In the genomic region with DNA sequence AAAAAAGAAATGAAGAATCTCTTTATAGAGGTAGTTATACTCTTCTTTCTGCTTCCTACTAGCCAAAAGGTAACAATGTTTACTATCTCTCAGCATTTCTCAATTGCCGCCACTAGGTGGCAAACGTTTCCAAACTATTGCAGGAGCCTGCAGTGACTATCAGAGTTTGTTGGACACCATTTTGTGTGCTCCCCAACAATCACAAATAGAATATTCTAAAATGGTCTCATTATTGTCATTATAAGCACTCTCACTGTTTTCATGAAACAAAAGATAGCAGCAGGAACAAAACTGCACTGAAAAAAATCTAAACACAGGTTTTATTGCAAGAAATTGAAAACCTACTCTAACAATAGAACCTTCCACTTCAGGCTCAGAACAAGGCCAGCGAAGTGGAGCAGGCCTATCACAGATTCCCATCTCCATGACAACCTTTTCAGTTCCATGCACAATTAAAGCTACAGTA, we compare ENCODE assay signal across 8 cellular contexts.
A peak's percentile ranks its signal among the peaks of the same experiment; 100 is the strongest.
DNase-seq lines count a peak whose midpoint lies in the region; ATAC-seq and TF ChIP-seq lines count a peak whose summit lies in the region.

No MANE protein-coding gene starts in this region.

- POLR2A ChIA-PET in activated CD8-positive, alpha-beta T cell treated with anti-CD3 and anti-CD28 coated beads, Interleukin-2, amount 10 ng/mL, durations not matched to agents 7 days and 5 days (lab: Charles Lee), result no interaction called here

- H3K4me3 ChIP-seq in HL-60 (replicated peaks; ENCODE audit: insufficient read depth, low read length) (no peak overlapping the region), mucosa of descending colon (no peak overlapping the region)

- H3K9me3 Mint-ChIP-seq in activated CD8-positive, alpha-beta T cell treated with anti-CD3 and anti-CD28 coated beads, Interleukin-2, amount 10 ng/mL, durations not matched to agents 7 days and 5 days (ENCODE audit: insufficient read depth), result no peaks in the 10 kb centered on the region
- no peaks in the 10 kb centered on the region for H3K9me3 Mint-ChIP-seq in endothelial cell (ENCODE audit: unreplicated experiment)

- ATAC-seq in GM21367 (IDR thresholded peaks at IDR 0.05; ENCODE audit: unreplicated experiment) (peak; percentile 99), mucosa of descending colon (peak; percentile 89)
- peak; percentile 84 for ATAC-seq in activated CD8-positive, alpha-beta T cell treated with anti-CD3 and anti-CD28 coated beads, Interleukin-2, amount 10 ng/mL, durations not matched to agents 7 days and 5 days

- H3K27me3 ChIP-seq in HL-60 (ENCODE audit: insufficient read depth, poor library complexity, severe bottlenecking), result no peaks in the 10 kb centered on the region

- CTCF ChIA-PET in activated CD8-positive, alpha-beta T cell treated with anti-CD3 and anti-CD28 coated beads, Interleukin-2, amount 10 ng/mL, durations not matched to agents 7 days and 5 days (lab: Charles Lee), result interaction anchor here (0.7 to 3.3 kb wide), 8 partner anchors 16 to 1688 kb away, joined by 3 to 12 read pairs (median 4); no protein-coding TSS in a partner anchor

- peaks cover 2% of the 10 kb centered on the region for H3K27me3 Mint-ChIP-seq in activated CD8-positive, alpha-beta T cell treated with anti-CD3 and anti-CD28 coated beads, Interleukin-2, amount 10 ng/mL, durations not matched to agents 7 days and 5 days (ENCODE audit: low read depth)
- H3K27me3 Mint-ChIP-seq in endothelial cell (ENCODE audit: unreplicated experiment), result no peaks in the 10 kb centered on the region

- TF ChIP-seq CTCF in HL-60 (IDR thresholded peaks at IDR 0.05; ENCODE audit: insufficient read depth, low read length), result peak; percentile 46
- TF ChIP-seq CTCF in endothelial cell (IDR thresholded peaks at IDR 0.05; ENCODE audit: unreplicated experiment), result peak; percentile 89
- TF ChIP-seq CTCF in mucosa of descending colon (IDR thresholded peaks at IDR 0.05), result peak; percentile 62

- H3K9me3 ChIP-seq in mucosa of descending colon, result no peaks in the 10 kb centered on the region

- H3K36me3 ChIP-seq in mucosa of descending colon (ENCODE audit: low read depth), result no peaks in the 10 kb centered on the region

- no peaks in the 10 kb centered on the region for H3K4me1 Mint-ChIP-seq in activated CD8-positive, alpha-beta T cell treated with anti-CD3 and anti-CD28 coated beads, Interleukin-2, amount 10 ng/mL, durations not matched to agents 7 days and 5 days (ENCODE audit: low read depth)
- H3K4me1 Mint-ChIP-seq in endothelial cell (ENCODE audit: unreplicated experiment), result no peaks in the 10 kb centered on the region

- no peak overlapping the region for H3K27ac Mint-ChIP-seq in activated CD8-positive, alpha-beta T cell treated with anti-CD3 and anti-CD28 coated beads, Interleukin-2, amount 10 ng/mL, durations not matched to agents 7 days and 5 days
- H3K27ac Mint-ChIP-seq in endothelial cell (ENCODE audit: unreplicated experiment), result peak overlapping the region; percentile 78

- no peaks in the 10 kb centered on the region for H3K4me1 ChIP-seq in mucosa of descending colon (ENCODE audit: low read depth)

- H3K27ac ChIP-seq in HL-60 (replicated peaks), result no peak overlapping the region

- intact Hi-C loops in mucosa of descending colon (cut with DNase I, micrococcal nuclease), result no loop called here

- no peak overlapping the region for H3K4me3 Mint-ChIP-seq in activated CD8-positive, alpha-beta T cell treated with anti-CD3 and anti-CD28 coated beads, Interleukin-2, amount 10 ng/mL, durations not matched to agents 7 days and 5 days
- no peak overlapping the region for H3K4me3 Mint-ChIP-seq in endothelial cell (ENCODE audit: unreplicated experiment)

- peak; percentile 51 for DNase-seq in D341Med (ENCODE audit: low spot score)
- DNase-seq in HL-60 (ENCODE audit: low read depth in 1 of 2, low spot score in 1 of 2), result peak; percentile 18 to 75
- DNase-seq in NCI-H774 (lab: John Stamatoyannopoulos, UW), result peak; percentile 80
- DNase-seq in activated CD8-positive, alpha-beta T cell treated with anti-CD3 and anti-CD28 coated beads, Interleukin-2, amount 10 ng/mL, durations not matched to agents 7 days and 5 days, result peak; percentile 79
- DNase-seq in endothelial cell (ENCODE audit: low spot score), result peak; percentile 75
- peak in 2 of 3 donors; percentile 38 to 90 for DNase-seq in mucosa of descending colon
- peak; percentile 22 for DNase-seq in stimulated activated CD8-positive, alpha-beta memory T cell treated with anti-CD3 and anti-CD28 coated beads, Interleukin-7, amount 100 ng/mL, for 24 hours (ENCODE audit: low read depth)

- H3K36me3 Mint-ChIP-seq in activated CD8-positive, alpha-beta T cell treated with anti-CD3 and anti-CD28 coated beads, Interleukin-2, amount 10 ng/mL, durations not matched to agents 7 days and 5 days (ENCODE audit: low read depth), result no peaks in the 10 kb centered on the region
- no peaks in the 10 kb centered on the region for H3K36me3 Mint-ChIP-seq in endothelial cell (ENCODE audit: low read depth, unreplicated experiment)

Comparison
In these comparisons a context has a peak if more than half of its experiments do, and no peak if none do; other contexts are left out.
1. DNase-seq: peak in every context shown above with its lines; median percentile 80 in NCI-H774; 79 in activated CD8-positive, alpha-beta T cell treated with anti-CD3 and anti-CD28 coated beads, Interleukin-2, amount 10 ng/mL, durations not matched to agents 7 days and 5 days; 75 in endothelial cell; 64 in mucosa of descending colon; 51 in D341Med; 46 in HL-60; 22 in stimulated activated CD8-positive, alpha-beta memory T cell treated with anti-CD3 and anti-CD28 coated beads, Interleukin-7, amount 100 ng/mL, for 24 hours.